Comparison of ENCODE assay signal across 12 cellular contexts in genomic region chr1:214312530-214313051, GRCh38.
"Had no signal": no experiment of that assay in that cellular context is flagged by ENCODE, and none has a peak within 500 bp of the region (broad histone marks: within the 10 kb centered on the region; RNA-seq: fewer than 3 reads in every experiment).

No MANE protein-coding gene starts in this region.

- H3K4me3 ChIP-seq: coronary artery, ovary, thyroid gland, uterus had no signal

- H3K36me3 ChIP-seq: ovary, thyroid gland, uterus had no signal

- H3K4me3 Mint-ChIP-seq: activated B cell treated with CpG ODN at 0.5 μM for 24 hours; activated CD4-positive, alpha-beta T cell treated with anti-CD3 and anti-CD28 coated beads, Interleukin-2, amount 10 ng/mL, durations not matched to agents 24 days and 14 days; T-helper 1 cell treated with Interleukin-12 subunit alpha and Interleukin-12 subunit beta and Interleukin-4 antibody, amounts not matched to agents 30 μg/mL and 1 μg/mL, for 36 hours had no signal

- H3K4me1 ChIP-seq: thyroid gland, uterus had no signal

- H3K9me3 Mint-ChIP-seq: activated B cell treated with CpG ODN at 0.5 μM for 24 hours; activated CD4-positive, alpha-beta T cell treated with anti-CD3 and anti-CD28 coated beads, Interleukin-2, amount 10 ng/mL, durations not matched to agents 24 days and 14 days; T-helper 1 cell treated with Interleukin-12 subunit alpha and Interleukin-12 subunit beta and Interleukin-4 antibody, amounts not matched to agents 30 μg/mL and 1 μg/mL, for 36 hours had no signal

- H3K27ac Mint-ChIP-seq: activated B cell treated with CpG ODN at 0.5 μM for 24 hours; activated CD4-positive, alpha-beta T cell treated with anti-CD3 and anti-CD28 coated beads, Interleukin-2, amount 10 ng/mL, durations not matched to agents 24 days and 14 days; T-helper 1 cell treated with Interleukin-12 subunit alpha and Interleukin-12 subunit beta and Interleukin-4 antibody, amounts not matched to agents 30 μg/mL and 1 μg/mL, for 36 hours had no signal

- H3K9me3 ChIP-seq: ovary, thyroid gland, uterus had no signal

- H3K27me3 ChIP-seq: ovary, thyroid gland, uterus had no signal

- H3K27me3 Mint-ChIP-seq: activated B cell treated with CpG ODN at 0.5 μM for 24 hours; activated CD4-positive, alpha-beta T cell treated with anti-CD3 and anti-CD28 coated beads, Interleukin-2, amount 10 ng/mL, durations not matched to agents 24 days and 14 days had no signal

- H3K27ac ChIP-seq: coronary artery, ovary, thyroid gland, uterus had no signal

- DNase-seq: activated B cell treated with CpG ODN at 0.5 μM for 24 hours; activated CD4-positive, alpha-beta T cell treated with anti-CD3 and anti-CD28 coated beads, Interleukin-2, amount 10 ng/mL, durations not matched to agents 24 days and 14 days; activated T-cell treated with anti-CD3 and anti-CD28 coated beads, Interleukin-2, amount 50 U/mL, for 1 hour; caudate nucleus; effector CD4-positive, alpha-beta T cell; mesenchymal stem cell; ovary; small intestine; uterus had no signal
